Comparison of ENCODE assay signal across 18 cellular contexts in the genomic region with DNA sequence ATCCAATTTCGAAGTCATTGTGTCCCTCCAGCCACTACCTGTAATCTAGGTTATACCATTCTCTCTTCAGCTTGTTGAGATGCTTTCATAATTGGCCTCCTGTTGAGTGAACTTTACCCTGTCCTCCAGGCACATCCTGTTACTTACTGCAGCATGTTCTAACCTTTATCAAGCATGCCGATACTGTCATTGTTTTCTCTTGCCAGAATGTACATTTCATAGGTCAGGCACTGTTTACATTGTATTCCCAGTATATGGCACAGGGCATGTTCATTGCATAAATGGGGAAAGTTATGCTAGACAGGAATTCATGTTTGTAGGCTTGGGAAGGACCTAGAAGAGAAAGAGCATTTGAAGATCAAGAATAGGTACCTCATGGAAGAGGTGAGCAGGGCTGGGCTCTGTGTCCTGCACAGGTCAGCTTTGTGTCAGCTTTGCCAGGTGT. TPM values are rescaled to one million over a fixed set of nuclear protein-coding genes. Genes with fewer than 3 reads are reported as not detected.
DNase-seq lines count a peak whose midpoint lies in the region; ATAC-seq and TF ChIP-seq lines count a peak whose summit lies in the region.
"Had no signal": no experiment of that assay in that cellular context is flagged by ENCODE, and none has a peak within 500 bp of the region (broad histone marks: within the 10 kb centered on the region; RNA-seq: fewer than 3 reads in every experiment).

No MANE protein-coding gene starts in this region.

- ATAC-seq in PC-3 (no peak), esophagus mucosa (peak; percentile 27)
- ATAC-seq: activated T-helper 17 cell treated with anti-CD3 and anti-CD28 coated beads, Interleukin-2, amount 50 U/mL, for 72 hours; left ventricle myocardium superior had no signal

- H3K27ac ChIP-seq in PC-3 (ENCODE audit: low read length) (0 out of 2 replicates have a peak overlapping the region, but pooled peaks have one; percentile 11), stomach (peak overlapping the region; percentile 34 to 88 (median 57))

- H3K4me1 ChIP-seq in PC-3 (ENCODE audit: insufficient read depth, low read length) (peaks cover 31% of the 10 kb centered on the region), stomach (peaks cover 8 to 53% (median 28%) of the 10 kb centered on the region in 4 donors)

- H3K9me3 ChIP-seq in PC-3 (ENCODE audit: low read length) (no peaks in the 10 kb centered on the region), stomach (no peaks in the 10 kb centered on the region)

- H2AFZ ChIP-seq in PC-3 (ENCODE audit: low read length): no peak overlapping the region

- DNase-seq in NCI-H510A treated with DMSO at 0.1 percent for 48 hours (lab: John Stamatoyannopoulos, UW): peak; percentile 2
- no peak for DNase-seq in NCI-H510A (lab: John Stamatoyannopoulos, UW)
- DNase-seq in PC-3: peak; percentile 63
- no peak for DNase-seq in stomach
- no peak for DNase-seq in stimulated activated CD4-positive, alpha-beta T cell treated with anti-CD3 and anti-CD28 coated beads, Interleukin-2, amount 100 ng/mL, for 24 hours
- DNase-seq in effector CD4-positive, alpha-beta T cell: no peak
- no peak for DNase-seq in erythroblast (lab: John Stamatoyannopoulos, UW)
- DNase-seq: activated CD4-positive, alpha-beta T cell treated with anti-CD3 and anti-CD28 coated beads, Interleukin-2, amount 10 ng/mL, durations not matched to agents 7 days and 5 days; activated naive CD8-positive, alpha-beta T cell treated with anti-CD3 and anti-CD28 coated beads, Interleukin-2, amount 10 ng/mL, durations not matched to agents 7 days and 5 days; head of caudate nucleus; left ventricle myocardium superior; NCI-H446; occipital lobe; retina; Right ventricle myocardium superior; stimulated activated CD4-positive, alpha-beta T cell treated with anti-CD3 and anti-CD28 coated beads, Interleukin-12 subunit alpha, Interleukin-12 subunit beta, amount 100 ng/mL, for 4 hours had no signal

- CTCF ChIA-PET in PC-3 (lab: Charles Lee): no interaction called here

- WGBS in stomach, 5 donors: 24 to 46% (median 35%) methylated on average over 2 of the region's 2 CpGs

- no peaks in the 10 kb centered on the region for H3K9me2 ChIP-seq in PC-3 (replicated peaks; ENCODE audit: low read length)

- H3K4me3 ChIP-seq in PC-3 (ENCODE audit: low read length): no peak overlapping the region
- H3K4me3 ChIP-seq in stomach: no peak overlapping the region

- H3K27me3 ChIP-seq in PC-3 (ENCODE audit: low read length) (no peaks in the 10 kb centered on the region), stomach (no peaks in the 10 kb centered on the region)

- no peak for TF ChIP-seq EP300 in stomach (IDR thresholded peaks at IDR 0.05)

- no peaks in the 10 kb centered on the region for H4K20me1 ChIP-seq in PC-3 (ENCODE audit: low read length)

- POLR2A ChIA-PET in PC-3 (lab: Charles Lee; ENCODE audit: unreplicated experiment): no interaction called here

- no TSS peak for BruUV-seq in PC-3 (replicated peaks; lab: Mats Ljungman, UMichigan)

- H3K4me2 ChIP-seq in PC-3 (ENCODE audit: low read length): peak overlapping the region; percentile 39

- H3K9ac ChIP-seq in PC-3 (ENCODE audit: low read length): no peak overlapping the region

- TF ChIP-seq POLR2A in stomach (IDR thresholded peaks at IDR 0.05): no peak
- no peak for TF ChIP-seq POLR2A in erythroblast (IDR thresholded peaks at IDR 0.05; ENCODE audit: low read length)

- no peaks in the 10 kb centered on the region for H3F3A ChIP-seq in PC-3 (ENCODE audit: low read length, unreplicated experiment)

- no peaks in the 10 kb centered on the region for H3K79me2 ChIP-seq in PC-3 (ENCODE audit: low read length)

- H3K36me3 ChIP-seq in PC-3 (ENCODE audit: low read depth, low read length): no peaks in the 10 kb centered on the region
- no peaks in the 10 kb centered on the region for H3K36me3 ChIP-seq in stomach

- no peak for TF ChIP-seq CTCF in PC-3 (conservative IDR thresholded peaks at IDR 0.05; ENCODE audit: low read depth, low read length)
- TF ChIP-seq CTCF in stomach (IDR thresholded peaks at IDR 0.05): no peak

- intact Hi-C loops in PC-3 (cut with micrococcal nuclease) (no loop called here), stomach (cut with DNase I; ENCODE audit: low total_unique reads) (no loop called here)

RNA-seq across cellular contexts. Expression of gene CXADR, which starts 10.2 kb away (rescaled TPM):
- total RNA-seq in PC-3 (2014; rRNA removed) (11.2 and 11.5 TPM in 2 replicates), esophagus mucosa (34.9 TPM), stomach (100 to 1,000 TPM in 1 of 5 donors, 10 to 100 TPM in 3, 1 to 10 TPM in 1; 2.3 to 174 (median 41.6) TPM)
- polyA plus RNA-seq in stomach: 10 to 100 TPM; 10.9 to 14.4 (median 13.6) TPM

Comparison
In these comparisons a context has a peak if more than half of its experiments do, and no peak if none do; other contexts are left out.
1. DNase-seq: peak in NCI-H510A treated with DMSO at 0.1 percent for 48 hours (single experiment) and PC-3 (single experiment); none in NCI-H510A (single experiment), stomach (single experiment), stimulated activated CD4-positive, alpha-beta T cell treated with anti-CD3 and anti-CD28 coated beads, Interleukin-2, amount 100 ng/mL, for 24 hours (0 of 2), effector CD4-positive, alpha-beta T cell (single experiment) and erythroblast (0 of 2).